9 cellular contexts compared by ENCODE assay signal in the genomic region with DNA sequence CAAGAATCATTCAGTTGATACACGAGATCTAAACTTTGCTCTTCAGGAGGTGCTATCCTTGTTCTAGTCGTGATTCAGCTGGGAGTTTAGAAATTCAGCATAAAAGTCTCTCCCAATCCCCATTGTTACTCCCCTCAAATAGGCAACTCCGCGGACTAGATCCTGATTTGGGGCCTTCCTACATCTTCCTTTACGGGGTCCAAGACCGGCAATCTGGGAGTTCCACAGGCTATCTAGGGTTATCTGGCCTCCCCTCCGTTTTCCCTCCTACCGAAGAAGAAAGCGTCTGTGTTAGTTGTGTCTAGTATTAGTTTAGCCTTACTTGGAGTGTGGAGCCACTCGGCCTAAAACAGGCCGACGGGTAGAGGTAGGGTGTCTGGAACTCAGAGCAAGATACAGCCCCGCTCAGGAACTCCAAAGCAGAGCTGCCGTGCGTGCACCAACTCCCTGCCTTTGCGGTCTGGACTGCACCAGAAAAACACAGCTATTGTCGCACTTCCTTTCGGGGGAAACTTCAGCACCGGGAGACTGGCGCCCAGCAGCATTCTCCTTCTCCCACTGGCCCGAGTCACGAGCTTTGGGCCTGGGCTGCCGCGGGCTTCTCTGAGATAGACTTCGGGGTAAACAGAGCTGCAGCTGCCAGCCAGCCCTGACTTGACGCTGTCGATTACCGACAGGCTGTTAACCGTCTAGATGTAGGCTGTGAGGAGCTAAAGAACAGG. TPM values are rescaled to one million over a fixed set of nuclear protein-coding genes. Genes with fewer than 3 reads are reported as not detected.
DNase-seq lines count a peak whose midpoint lies in the region; ATAC-seq and TF ChIP-seq lines count a peak whose summit lies in the region.
"Had no signal": no experiment of that assay in that cellular context is flagged by ENCODE, and none has a peak within 500 bp of the region (broad histone marks: within the 10 kb centered on the region; RNA-seq: fewer than 3 reads in every experiment).

No MANE protein-coding gene starts in this region.

- TF ChIP-seq CTCF in WERI-Rb-1 (IDR thresholded peaks at IDR 0.05; ENCODE audit: low read depth, low read length) = no peak

- intact Hi-C loops in left colon (cut with DNase I, micrococcal nuclease) = loop anchor here in 1 of 2 donors (5.0 kb wide), 2 partner anchors 954 to 1109 kb away; no protein-coding TSS in a partner anchor

- no peaks in the 10 kb centered on the region for H3K9me3 ChIP-seq in WERI-Rb-1 (ENCODE audit: severe bottlenecking)

- no peaks in the 10 kb centered on the region; the same call in 1 of the 2 replicates for H3K36me3 ChIP-seq in WERI-Rb-1

- H3K27ac ChIP-seq in WERI-Rb-1 = no peak overlapping the region

- H3K4me1 Mint-ChIP-seq in activated naive CD4-positive, alpha-beta T cell treated with anti-CD3 and anti-CD28 coated beads, Interleukin-2, amount 10 ng/mL, durations not matched to agents 7 days and 5 days = peaks cover 36% of the 10 kb centered on the region
- peaks cover 40% of the 10 kb centered on the region for H3K4me1 Mint-ChIP-seq in activated naive CD8-positive, alpha-beta T cell treated with anti-CD3 and anti-CD28 coated beads for 36 hours
- peaks cover 35 to 53% of the 10 kb centered on the region in 2 donors for H3K4me1 Mint-ChIP-seq in stimulated activated naive B cell treated with anti-CD40 and anti-IgM and Interleukin-4, amounts not matched to agents 10 μg/mL and 1 μg/mL and 100 μg/mL, for 72 hours

- peak overlapping the region; percentile 20 for H3K27ac Mint-ChIP-seq in activated naive CD4-positive, alpha-beta T cell treated with anti-CD3 and anti-CD28 coated beads, Interleukin-2, amount 10 ng/mL, durations not matched to agents 7 days and 5 days
- no peak overlapping the region for H3K27ac Mint-ChIP-seq in activated naive CD8-positive, alpha-beta T cell treated with anti-CD3 and anti-CD28 coated beads for 36 hours
- H3K27ac Mint-ChIP-seq in stimulated activated naive B cell treated with anti-CD40 and anti-IgM and Interleukin-4, amounts not matched to agents 10 μg/mL and 1 μg/mL and 100 μg/mL, for 72 hours = peak overlapping the region; percentile 94

- peaks cover 75% of the 10 kb centered on the region for H3K27me3 Mint-ChIP-seq in activated naive CD4-positive, alpha-beta T cell treated with anti-CD3 and anti-CD28 coated beads, Interleukin-2, amount 10 ng/mL, durations not matched to agents 7 days and 5 days
- H3K27me3 Mint-ChIP-seq in activated naive CD8-positive, alpha-beta T cell treated with anti-CD3 and anti-CD28 coated beads for 36 hours = peaks cover 77% of the 10 kb centered on the region
- H3K27me3 Mint-ChIP-seq in stimulated activated naive B cell treated with anti-CD40 and anti-IgM and Interleukin-4, amounts not matched to agents 10 μg/mL and 1 μg/mL and 100 μg/mL, for 72 hours = peaks cover 67 to 84% of the 10 kb centered on the region in 2 donors

- CTCF ChIA-PET in activated naive CD4-positive, alpha-beta T cell treated with anti-CD3 and anti-CD28 coated beads, Interleukin-2, amount 10 ng/mL, durations not matched to agents 7 days and 5 days (lab: Charles Lee) = interaction anchor here (1.0 to 3.3 kb wide), 7 partner anchors 10 to 1110 kb away, joined by 3 to 29 read pairs (median 7); no protein-coding TSS in a partner anchor

- no peak overlapping the region for H3K4me3 ChIP-seq in WERI-Rb-1 (ENCODE audit: low read depth, low read length)

- H3K4me3 Mint-ChIP-seq in activated naive CD4-positive, alpha-beta T cell treated with anti-CD3 and anti-CD28 coated beads, Interleukin-2, amount 10 ng/mL, durations not matched to agents 7 days and 5 days = peak overlapping the region; percentile 41
- peak overlapping the region; percentile 22 for H3K4me3 Mint-ChIP-seq in activated naive CD8-positive, alpha-beta T cell treated with anti-CD3 and anti-CD28 coated beads for 36 hours
- H3K4me3 Mint-ChIP-seq in stimulated activated naive B cell treated with anti-CD40 and anti-IgM and Interleukin-4, amounts not matched to agents 10 μg/mL and 1 μg/mL and 100 μg/mL, for 72 hours = peak overlapping the region; percentile 31 to 47

- H3K27me3 ChIP-seq in WERI-Rb-1 (ENCODE audit: insufficient read depth, low read depth, severe bottlenecking) = no peaks in the 10 kb centered on the region

- peak; percentile 19 for ATAC-seq in left colon
- ATAC-seq in stimulated activated naive B cell treated with anti-CD40 and anti-IgM and Interleukin-4, amounts not matched to agents 10 μg/mL and 1 μg/mL and 100 μg/mL, for 72 hours (replicated peaks) = peak; percentile 18 to 22

- peaks cover 7% of the 10 kb centered on the region for H3K36me3 Mint-ChIP-seq in activated naive CD4-positive, alpha-beta T cell treated with anti-CD3 and anti-CD28 coated beads, Interleukin-2, amount 10 ng/mL, durations not matched to agents 7 days and 5 days
- peaks cover 8% of the 10 kb centered on the region for H3K36me3 Mint-ChIP-seq in activated naive CD8-positive, alpha-beta T cell treated with anti-CD3 and anti-CD28 coated beads for 36 hours
- H3K36me3 Mint-ChIP-seq in stimulated activated naive B cell treated with anti-CD40 and anti-IgM and Interleukin-4, amounts not matched to agents 10 μg/mL and 1 μg/mL and 100 μg/mL, for 72 hours = peaks cover 7 to 20% of the 10 kb centered on the region in 2 donors

- no peaks in the 10 kb centered on the region for H3K9me3 Mint-ChIP-seq in activated naive CD4-positive, alpha-beta T cell treated with anti-CD3 and anti-CD28 coated beads, Interleukin-2, amount 10 ng/mL, durations not matched to agents 7 days and 5 days
- H3K9me3 Mint-ChIP-seq in activated naive CD8-positive, alpha-beta T cell treated with anti-CD3 and anti-CD28 coated beads for 36 hours = no peaks in the 10 kb centered on the region
- H3K9me3 Mint-ChIP-seq in stimulated activated naive B cell treated with anti-CD40 and anti-IgM and Interleukin-4, amounts not matched to agents 10 μg/mL and 1 μg/mL and 100 μg/mL, for 72 hours = peaks cover 0 to 3% of the 10 kb centered on the region in 2 donors

- no peak for DNase-seq in activated naive CD4-positive, alpha-beta T cell treated with anti-CD3 and anti-CD28 coated beads, Interleukin-2, amount 10 ng/mL, durations not matched to agents 7 days and 5 days
- DNase-seq in activated naive CD4-positive, alpha-beta T cell treated with anti-CD3 and anti-CD28 coated beads, Interleukin-2, amount 50 U/mL, for 16 hours = no peak
- DNase-seq in activated naive CD8-positive, alpha-beta T cell treated with anti-CD3 and anti-CD28 coated beads for 36 hours = no peak
- DNase-seq in left colon (peak in 1 of 2 donors; percentile 16), WERI-Rb-1 (no peak), RKO (ENCODE audit: low spot score) (no peak), kidney glomerular epithelial cell (lab: John Stamatoyannopoulos, UW) (no peak)
- DNase-seq in stimulated activated naive B cell treated with anti-CD40 and anti-IgM and Interleukin-4, amounts not matched to agents 10 μg/mL and 1 μg/mL and 100 μg/mL, for 72 hours = no peak
- DNase-seq: NCI-H187 had no signal

RNA-seq across cellular contexts. Expression of a gene that starts 1.5 kb away (rescaled TPM):
- not detected for total RNA-seq in activated naive CD8-positive, alpha-beta T cell treated with anti-CD3 and anti-CD28 coated beads for 36 hours
- total RNA-seq in left colon = not detected

RNA-seq across cellular contexts. Expression of a gene that starts 20.8 kb away (rescaled TPM):
- not detected for total RNA-seq in activated naive CD8-positive, alpha-beta T cell treated with anti-CD3 and anti-CD28 coated beads for 36 hours
- total RNA-seq in left colon = not detected
